Comparison of ENCODE assay signal across 8 cellular contexts in genomic region chr9:111896942-111897830, GRCh38. TPM values are rescaled to one million over a fixed set of nuclear protein-coding genes. Genes with fewer than 3 reads are reported as not detected.
DNase-seq lines count a peak whose midpoint lies in the region; ATAC-seq, FAIRE-seq and TF ChIP-seq lines count a peak whose summit lies in the region.

No MANE protein-coding gene starts in this region.

- H4K5ac ChIP-seq in H1 (ENCODE audit: insufficient read length, low read depth, low read length) = peak overlapping the region; percentile 72

- H2BK120ac ChIP-seq in H1 (replicated peaks; ENCODE audit: low read depth, low read length) = no peak overlapping the region

- peak in 1 of 2 experiments; percentile 15; a peak in 1 of 3 replicates for TF ChIP-seq POLR2A in H1 (IDR thresholded peaks at IDR 0.05; ENCODE audit: control extremely low read depth in 1 of 2, low read depth in 2 of 2, low read length in 2 of 2)

- CTCF ChIA-PET in H1 (lab: Charles Lee; ENCODE audit: partially characterized antibody) = interaction anchor here (0.6 kb wide), 1 partner anchor 39 kb away, joined by 3 read pairs; no protein-coding TSS in a partner anchor

- H3K9ac ChIP-seq in Loucy (ENCODE audit: low read depth, low read length, poor library complexity, severe bottlenecking) = peak overlapping the region; percentile 77
- H3K9ac ChIP-seq in H1 (replicated peaks in 1 of 4; ENCODE audit: extremely low read depth in 1 of 4, low read depth in 3 of 4, low read length in 3 of 4) = peak overlapping the region; percentile 58 to 81 (median 72)

- H2BK12ac ChIP-seq in H1 (ENCODE audit: low read depth, low read length) = no peak overlapping the region

- peak overlapping the region; percentile 73 for H3K4me3 ChIP-seq in Loucy (ENCODE audit: low read length, poor library complexity, severe bottlenecking)
- H3K4me3 ChIP-seq in H1 (ENCODE audit: extremely low read depth in 1 of 4, insufficient read depth in 2 of 4, low read depth in 3 of 4, low read length in 4 of 4) = peak overlapping the region; percentile 79 to 98 (median 84)
- peak overlapping the region; percentile 74 for H3K4me3 ChIP-seq in mesodermal cell (ENCODE audit: extremely low read depth, insufficient read depth, low read length, poor library complexity, severe bottlenecking)

- peak overlapping the region in 1 of 2 donors; percentile 91 for H3K4me3 Mint-ChIP-seq in stimulated activated naive CD8-positive, alpha-beta T cell treated with anti-CD3 and anti-CD28 coated beads, Interleukin-15, amount 100 ng/mL, for 72 hours

- H3K27me3 ChIP-seq in Loucy (ENCODE audit: insufficient read depth, low read length, poor library complexity, severe bottlenecking) (no peaks in the 10 kb centered on the region), H1 (replicated peaks in 1 of 4; ENCODE audit: control insufficient read depth in 3 of 4, extremely low read depth in 1 of 4, insufficient read depth in 3 of 4, low read length in 3 of 4) (no peaks in the 10 kb centered on the region)

- no peaks in the 10 kb centered on the region for H3K27me3 Mint-ChIP-seq in stimulated activated naive CD8-positive, alpha-beta T cell treated with anti-CD3 and anti-CD28 coated beads, Interleukin-15, amount 100 ng/mL, for 72 hours

- peak overlapping the region; percentile 59 for H3K56ac ChIP-seq in H1 (replicated peaks; ENCODE audit: insufficient read length, low read depth, low read length)

- peaks cover 3% of the 10 kb centered on the region; the same call in 1 of the 2 replicates for H3K79me1 ChIP-seq in H1 (ENCODE audit: low read depth, low read length)

- no peak overlapping the region for H2BK15ac ChIP-seq in H1 (ENCODE audit: low read length)

- H3K4ac ChIP-seq in H1 (replicated peaks; ENCODE audit: insufficient read length, low read depth, low read length) = no peak overlapping the region

- TF ChIP-seq EP300 in H1 (IDR thresholded peaks at IDR 0.05; ENCODE audit: borderline replicate concordance in 1 of 2, low read depth in 2 of 2, low read length in 2 of 2) = no peak

- H3K4me1 ChIP-seq in Loucy (ENCODE audit: insufficient read depth, low read length, poor library complexity, severe bottlenecking) (peaks cover 40% of the 10 kb centered on the region), H1 (replicated peaks in 1 of 4; ENCODE audit: control insufficient read depth in 3 of 4, insufficient read depth in 4 of 4, low read length in 3 of 4) (peaks cover 0 to 5% (median 0%) of the 10 kb centered on the region in 4 experiments; a peak in 3 of 7 replicates), mesodermal cell (ENCODE audit: control insufficient read depth, insufficient read depth, low read length, poor library complexity, severe bottlenecking) (peaks cover 4% of the 10 kb centered on the region)

- peak overlapping the region; percentile 93 for H2AFZ ChIP-seq in Loucy (ENCODE audit: low read length)
- H2AFZ ChIP-seq in H1 (ENCODE audit: low read length) = no peak overlapping the region; the same call in 1 of the 2 replicates

- ATAC-seq in stimulated activated naive CD8-positive, alpha-beta T cell treated with anti-CD3 and anti-CD28 coated beads, Interleukin-15, amount 100 ng/mL, for 72 hours = peak; percentile 73

- TF ChIP-seq RAD21 in H1 (IDR thresholded peaks at IDR 0.05 in 1 of 2, conservative IDR thresholded peaks at IDR 0.05 in 1 of 2; ENCODE audit: low read depth in 2 of 2, low read length in 2 of 2) = peak in 1 of 2 experiments; percentile 24; a peak in 2 of 4 replicates

- H3K36me3 ChIP-seq in Loucy (ENCODE audit: insufficient read depth, low read length) (no peaks in the 10 kb centered on the region), H1 (ENCODE audit: control insufficient read depth in 2 of 4, insufficient read depth in 4 of 4, low read length in 3 of 4) (no peaks in the 10 kb centered on the region), mesodermal cell (ENCODE audit: control insufficient read depth, insufficient read depth, low read length) (no peaks in the 10 kb centered on the region)

- WGBS in H1 (ENCODE audit: extremely low coverage in 1 of 2, insufficient coverage in 1 of 2, insufficient read length in 1 of 2, insufficient replicate concordance in 2 of 2, low coverage in 1 of 2, low lambda C conversion rate in 2 of 2, missing lambda C conversion rate in 1 of 2), 2 experiments = 2% methylated on average over 31 of the region's 73 CpGs; no CpG with 5 or more reads in 1 of the 2 experiments
- 0 to 1% methylated on average over 36 to 50 of the region's 73 CpGs for WGBS in mesodermal cell (ENCODE audit: insufficient coverage in 2 of 2), 2 experiments

- POLR2A ChIA-PET in H1 (lab: Charles Lee; ENCODE audit: partially characterized antibody) = interaction anchor here (0.6 to 2.0 kb wide), 10 partner anchors 7 to 95 kb away, joined by 3 to 10 read pairs (median 4); no protein-coding TSS in a partner anchor

- peaks cover 10% of the 10 kb centered on the region for H3K23me2 ChIP-seq in H1 (ENCODE audit: low read depth, low read length)

- no peak overlapping the region for H3K27ac Mint-ChIP-seq in stimulated activated naive CD8-positive, alpha-beta T cell treated with anti-CD3 and anti-CD28 coated beads, Interleukin-15, amount 100 ng/mL, for 72 hours

- H3K27ac ChIP-seq in H1 (ENCODE audit: low read depth, low read length) (no peak overlapping the region), mesodermal cell (ENCODE audit: low read depth, low read length, severe bottlenecking) (peak overlapping the region; percentile 85)

- peak overlapping the region; percentile 73 for H4K91ac ChIP-seq in H1 (replicated peaks; ENCODE audit: insufficient read length, low read length)

- peak overlapping the region; percentile 24; the same call in 1 of the 2 replicates for H3K18ac ChIP-seq in H1 (ENCODE audit: extremely low read depth, low read length)

- no peaks in the 10 kb centered on the region for H3F3A ChIP-seq in Loucy (ENCODE audit: low read depth)

- no peak for FAIRE-seq in H1 (lab: Jason Lieb, UNC)

- H3K4me2 ChIP-seq in Loucy (ENCODE audit: low read depth, low read length, poor library complexity, severe bottlenecking) (peak overlapping the region; percentile 76), H1 (ENCODE audit: insufficient read depth in 1 of 2, low read depth in 2 of 2, low read length in 2 of 2) (peak overlapping the region; percentile 77 to 91)

- no peaks in the 10 kb centered on the region for H3K9me2 ChIP-seq in Loucy (replicated peaks; ENCODE audit: low read depth, low read length)

- H2AK5ac ChIP-seq in H1 (ENCODE audit: low read depth, low read length) = no peak overlapping the region

- H3K4me1 Mint-ChIP-seq in stimulated activated naive CD8-positive, alpha-beta T cell treated with anti-CD3 and anti-CD28 coated beads, Interleukin-15, amount 100 ng/mL, for 72 hours = peaks cover 15% of the 10 kb centered on the region

- DNase-seq in NCI-H146 (lab: John Stamatoyannopoulos, UW) (peak; percentile 44), NCI-H146 treated with DMSO at 0.1 percent for 48 hours (lab: John Stamatoyannopoulos, UW; ENCODE audit: unreplicated experiment) (no peak), H4 (ENCODE audit: low spot score) (peak; percentile 12), H1 (ENCODE audit: low read depth in 1 of 2, low spot score in 2 of 2) (peak in 1 of 2 experiments; percentile 79)
- peak; percentile 13 to 15 for DNase-seq in activated CD4-positive, alpha-beta T cell treated with anti-CD3 and anti-CD28 coated beads, Interleukin-2, amount 50 U/mL, for 24 hours (ENCODE audit: low read depth in 1 of 2, low spot score in 1 of 2)
- DNase-seq in stimulated activated naive CD8-positive, alpha-beta T cell treated with anti-CD3 and anti-CD28 coated beads, Interleukin-15, amount 100 ng/mL, for 72 hours = peak in 1 of 2 donors; percentile 53

- H3K9me3 ChIP-seq in Loucy (ENCODE audit: insufficient read depth, low read depth, low read length) (no peaks in the 10 kb centered on the region), H1 (ENCODE audit: insufficient read depth in 2 of 2, low read depth in 1 of 2, low read length in 1 of 2) (no peaks in the 10 kb centered on the region), mesodermal cell (ENCODE audit: control insufficient read depth, low read length) (no peaks in the 10 kb centered on the region)

- H3K79me2 ChIP-seq in Loucy (ENCODE audit: insufficient read depth, low read length) (peaks cover 53% of the 10 kb centered on the region), H1 (ENCODE audit: control insufficient read depth in 1 of 2, insufficient read depth in 2 of 2, low read length in 2 of 2) (peaks cover 18 to 52% of the 10 kb centered on the region in 2 experiments)

- peak overlapping the region; percentile 55; the same call in 1 of the 2 replicates for H2BK5ac ChIP-seq in H1 (ENCODE audit: low read depth, low read length)

- H3K23ac ChIP-seq in H1 (ENCODE audit: insufficient read length) = no peak overlapping the region

- H3K14ac ChIP-seq in H1 (ENCODE audit: insufficient read length) = no peak overlapping the region

- H3K9me3 Mint-ChIP-seq in stimulated activated naive CD8-positive, alpha-beta T cell treated with anti-CD3 and anti-CD28 coated beads, Interleukin-15, amount 100 ng/mL, for 72 hours = no peaks in the 10 kb centered on the region

- H2BK20ac ChIP-seq in H1 (ENCODE audit: low read length) = no peak overlapping the region

- 0 out of 2 replicates have a peak overlapping the region, but pooled peaks have one; percentile 77 for H4K8ac ChIP-seq in H1 (ENCODE audit: extremely low read depth, insufficient read depth, low read length)

- TF ChIP-seq CTCF in Loucy (conservative IDR thresholded peaks at IDR 0.05; ENCODE audit: low read length) (no peak), H1 (IDR thresholded peaks at IDR 0.05; ENCODE audit: control extremely low read depth in 1 of 3, insufficient read depth in 1 of 3, low read depth in 1 of 3, low read length in 3 of 3) (no peak)

- H4K20me1 ChIP-seq in Loucy (ENCODE audit: insufficient read depth, low read length, poor library complexity, severe bottlenecking) (peaks cover 46% of the 10 kb centered on the region), H1 (replicated peaks in 1 of 2; ENCODE audit: control insufficient read depth in 1 of 2, insufficient read depth in 2 of 2, low read length in 2 of 2) (peaks cover 0 to 4% of the 10 kb centered on the region in 2 experiments)

TF ChIP-seq in H1, 55 proteins besides CTCF, POLR2A, EP300 and RAD21 (continues in another document):
- peak; percentile 90 for TF ChIP-seq SAP30 (IDR thresholded peaks at IDR 0.05; ENCODE audit: insufficient read depth, insufficient replicate concordance, low read length)

RNA-seq across cellular contexts. Expression of gene UGCG, which starts 0.6 kb away (rescaled TPM):
- total RNA-seq in H4 (2014; rRNA removed; shearing (Covaris generic)) = 21.2 and 24.4 TPM in 2 replicates
- total RNA-seq in H1 (2021; fragmentation: NEBNext Ultra II Directional; extraction: Animal tissue kit (Norgen Biotek cat#: 25700)) = 31.4 and 34.0 TPM in 2 replicates
- 7.3 and 14.9 TPM in 2 replicates for polyA plus RNA-seq in H1 (2011; rRNA removed)
- polyA plus RNA-seq in H1 (2011; cell fraction: cytosol; rRNA removed) = 12.3 TPM
- polyA plus RNA-seq in H1 (2011; cell fraction: nucleus; rRNA removed) = 5.2 TPM
- polyA plus RNA-seq in H1 (2012, experiment 1 of 2) = 9.5 to 16.7 TPM (median 11.0 TPM) in 4 replicates
- polyA plus RNA-seq in H1 (2012, experiment 2 of 2) = 3.1 TPM
- polyA plus RNA-seq in H1 (2013, experiment 1 of 2) = 32.1 TPM
- 38.4 TPM for polyA plus RNA-seq in H1 (2013, experiment 2 of 2)
- polyA minus RNA-seq in H1 (2011; rRNA and poly(A)+ RNA removed) = 17.3 and 18.0 TPM in 2 replicates
- polyA minus RNA-seq in H1 (2011; cell fraction: cytosol; rRNA and poly(A)+ RNA removed) = 27.0 TPM
- 23.6 TPM for polyA minus RNA-seq in H1 (2011; cell fraction: nucleus; rRNA and poly(A)+ RNA removed)
- polyA plus RNA-seq in mesodermal cell (2013, experiment 1 of 2) = 23.6 TPM
- polyA plus RNA-seq in mesodermal cell (2013, experiment 2 of 2) = 24.2 TPM
